In the genomic region with DNA sequence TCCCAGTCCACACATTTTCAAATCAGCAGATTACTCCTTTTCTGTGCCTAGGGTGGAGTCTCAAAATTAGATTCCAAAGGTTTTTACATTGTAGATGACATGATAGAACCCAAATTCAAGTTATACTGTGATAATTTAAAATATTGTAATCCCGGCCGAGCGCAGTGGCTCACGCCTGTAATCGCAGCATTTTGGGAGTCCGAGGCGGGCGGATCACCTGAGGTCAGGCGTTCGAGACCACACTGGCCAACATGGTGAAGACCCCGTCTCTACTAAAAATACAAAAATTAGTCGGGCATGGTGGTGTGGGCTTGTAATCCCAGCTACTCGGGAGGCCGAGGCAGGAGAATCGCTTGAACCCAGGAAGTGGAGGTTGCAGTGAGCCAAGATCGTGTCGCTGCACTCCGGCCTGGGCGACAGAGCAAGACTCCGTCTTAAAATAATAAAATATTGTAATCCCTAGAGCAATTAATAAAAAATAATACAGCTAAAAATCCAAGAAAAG, we compare ENCODE assay signal across 1 cellular context.
TF ChIP-seq lines count a peak whose summit lies in the region.

No MANE protein-coding gene starts in this region.

TF ChIP-seq in GM23338, 12 proteins besides CTCF, POLR2A, EP300 and RAD21 (continued from another document):
- TF ChIP-seq, protein P1, sequence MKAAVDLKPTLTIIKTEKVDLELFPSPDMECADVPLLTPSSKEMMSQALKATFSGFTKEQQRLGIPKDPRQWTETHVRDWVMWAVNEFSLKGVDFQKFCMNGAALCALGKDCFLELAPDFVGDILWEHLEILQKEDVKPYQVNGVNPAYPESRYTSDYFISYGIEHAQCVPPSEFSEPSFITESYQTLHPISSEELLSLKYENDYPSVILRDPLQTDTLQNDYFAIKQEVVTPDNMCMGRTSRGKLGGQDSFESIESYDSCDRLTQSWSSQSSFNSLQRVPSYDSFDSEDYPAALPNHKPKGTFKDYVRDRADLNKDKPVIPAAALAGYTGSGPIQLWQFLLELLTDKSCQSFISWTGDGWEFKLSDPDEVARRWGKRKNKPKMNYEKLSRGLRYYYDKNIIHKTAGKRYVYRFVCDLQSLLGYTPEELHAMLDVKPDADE (IDR thresholded peaks at IDR 0.05) = no peak
- TF ChIP-seq ZNF331 (CRISPR knock-in tag; IDR thresholded peaks at IDR 0.05; ENCODE audit: low read depth) = no peak
- TF ChIP-seq EZH2 (IDR thresholded peaks at IDR 0.05; ENCODE audit: low read depth, unreplicated experiment) = no peak
- no peak for TF ChIP-seq ZNF114 (CRISPR knock-in tag; IDR thresholded peaks at IDR 0.05)
- TF ChIP-seq, protein P2, sequence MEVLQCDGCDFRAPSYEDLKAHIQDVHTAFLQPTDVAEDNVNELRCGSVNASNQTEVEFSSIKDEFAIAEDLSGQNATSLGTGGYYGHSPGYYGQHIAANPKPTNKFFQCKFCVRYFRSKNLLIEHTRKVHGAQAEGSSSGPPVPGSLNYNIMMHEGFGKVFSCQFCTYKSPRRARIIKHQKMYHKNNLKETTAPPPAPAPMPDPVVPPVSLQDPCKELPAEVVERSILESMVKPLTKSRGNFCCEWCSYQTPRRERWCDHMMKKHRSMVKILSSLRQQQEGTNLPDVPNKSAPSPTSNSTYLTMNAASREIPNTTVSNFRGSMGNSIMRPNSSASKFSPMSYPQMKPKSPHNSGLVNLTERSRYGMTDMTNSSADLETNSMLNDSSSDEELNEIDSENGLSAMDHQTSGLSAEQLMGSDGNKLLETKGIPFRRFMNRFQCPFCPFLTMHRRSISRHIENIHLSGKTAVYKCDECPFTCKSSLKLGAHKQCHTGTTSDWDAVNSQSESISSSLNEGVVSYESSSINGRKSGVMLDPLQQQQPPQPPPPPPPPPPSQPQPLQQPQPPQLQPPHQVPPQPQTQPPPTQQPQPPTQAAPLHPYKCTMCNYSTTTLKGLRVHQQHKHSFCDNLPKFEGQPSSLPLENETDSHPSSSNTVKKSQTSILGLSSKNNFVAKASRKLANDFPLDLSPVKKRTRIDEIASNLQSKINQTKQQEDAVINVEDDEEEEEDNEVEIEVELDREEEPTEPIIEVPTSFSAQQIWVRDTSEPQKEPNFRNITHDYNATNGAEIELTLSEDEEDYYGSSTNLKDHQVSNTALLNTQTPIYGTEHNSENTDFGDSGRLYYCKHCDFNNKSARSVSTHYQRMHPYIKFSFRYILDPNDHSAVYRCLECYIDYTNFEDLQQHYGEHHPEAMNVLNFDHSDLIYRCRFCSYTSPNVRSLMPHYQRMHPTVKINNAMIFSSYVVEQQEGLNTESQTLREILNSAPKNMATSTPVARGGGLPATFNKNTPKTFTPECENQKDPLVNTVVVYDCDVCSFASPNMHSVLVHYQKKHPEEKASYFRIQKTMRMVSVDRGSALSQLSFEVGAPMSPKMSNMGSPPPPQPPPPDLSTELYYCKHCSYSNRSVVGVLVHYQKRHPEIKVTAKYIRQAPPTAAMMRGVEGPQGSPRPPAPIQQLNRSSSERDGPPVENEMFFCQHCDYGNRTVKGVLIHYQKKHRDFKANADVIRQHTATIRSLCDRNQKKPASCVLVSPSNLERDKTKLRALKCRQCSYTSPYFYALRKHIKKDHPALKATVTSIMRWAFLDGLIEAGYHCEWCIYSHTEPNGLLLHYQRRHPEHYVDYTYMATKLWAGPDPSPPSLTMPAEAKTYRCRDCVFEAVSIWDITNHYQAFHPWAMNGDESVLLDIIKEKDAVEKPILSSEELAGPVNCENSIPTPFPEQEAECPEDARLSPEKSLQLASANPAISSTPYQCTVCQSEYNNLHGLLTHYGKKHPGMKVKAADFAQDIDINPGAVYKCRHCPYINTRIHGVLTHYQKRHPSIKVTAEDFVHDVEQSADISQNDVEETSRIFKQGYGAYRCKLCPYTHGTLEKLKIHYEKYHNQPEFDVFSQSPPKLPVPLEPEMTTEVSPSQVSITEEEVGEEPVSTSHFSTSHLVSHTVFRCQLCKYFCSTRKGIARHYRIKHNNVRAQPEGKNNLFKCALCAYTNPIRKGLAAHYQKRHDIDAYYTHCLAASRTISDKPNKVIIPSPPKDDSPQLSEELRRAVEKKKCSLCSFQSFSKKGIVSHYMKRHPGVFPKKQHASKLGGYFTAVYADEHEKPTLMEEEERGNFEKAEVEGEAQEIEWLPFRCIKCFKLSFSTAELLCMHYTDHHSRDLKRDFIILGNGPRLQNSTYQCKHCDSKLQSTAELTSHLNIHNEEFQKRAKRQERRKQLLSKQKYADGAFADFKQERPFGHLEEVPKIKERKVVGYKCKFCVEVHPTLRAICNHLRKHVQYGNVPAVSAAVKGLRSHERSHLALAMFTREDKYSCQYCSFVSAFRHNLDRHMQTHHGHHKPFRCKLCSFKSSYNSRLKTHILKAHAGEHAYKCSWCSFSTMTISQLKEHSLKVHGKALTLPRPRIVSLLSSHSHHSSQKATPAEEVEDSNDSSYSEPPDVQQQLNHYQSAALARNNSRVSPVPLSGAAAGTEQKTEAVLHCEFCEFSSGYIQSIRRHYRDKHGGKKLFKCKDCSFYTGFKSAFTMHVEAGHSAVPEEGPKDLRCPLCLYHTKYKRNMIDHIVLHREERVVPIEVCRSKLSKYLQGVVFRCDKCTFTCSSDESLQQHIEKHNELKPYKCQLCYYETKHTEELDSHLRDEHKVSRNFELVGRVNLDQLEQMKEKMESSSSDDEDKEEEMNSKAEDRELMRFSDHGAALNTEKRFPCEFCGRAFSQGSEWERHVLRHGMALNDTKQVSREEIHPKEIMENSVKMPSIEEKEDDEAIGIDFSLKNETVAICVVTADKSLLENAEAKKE (CRISPR knock-in tag; IDR thresholded peaks at IDR 0.05) = no peak
- TF ChIP-seq NANOG (IDR thresholded peaks at IDR 0.05; ENCODE audit: borderline replicate concordance) = no peak
- no peak for TF ChIP-seq CREB1 (CRISPR knock-in tag; IDR thresholded peaks at IDR 0.05; ENCODE audit: low read depth)
